In the genomic region with DNA sequence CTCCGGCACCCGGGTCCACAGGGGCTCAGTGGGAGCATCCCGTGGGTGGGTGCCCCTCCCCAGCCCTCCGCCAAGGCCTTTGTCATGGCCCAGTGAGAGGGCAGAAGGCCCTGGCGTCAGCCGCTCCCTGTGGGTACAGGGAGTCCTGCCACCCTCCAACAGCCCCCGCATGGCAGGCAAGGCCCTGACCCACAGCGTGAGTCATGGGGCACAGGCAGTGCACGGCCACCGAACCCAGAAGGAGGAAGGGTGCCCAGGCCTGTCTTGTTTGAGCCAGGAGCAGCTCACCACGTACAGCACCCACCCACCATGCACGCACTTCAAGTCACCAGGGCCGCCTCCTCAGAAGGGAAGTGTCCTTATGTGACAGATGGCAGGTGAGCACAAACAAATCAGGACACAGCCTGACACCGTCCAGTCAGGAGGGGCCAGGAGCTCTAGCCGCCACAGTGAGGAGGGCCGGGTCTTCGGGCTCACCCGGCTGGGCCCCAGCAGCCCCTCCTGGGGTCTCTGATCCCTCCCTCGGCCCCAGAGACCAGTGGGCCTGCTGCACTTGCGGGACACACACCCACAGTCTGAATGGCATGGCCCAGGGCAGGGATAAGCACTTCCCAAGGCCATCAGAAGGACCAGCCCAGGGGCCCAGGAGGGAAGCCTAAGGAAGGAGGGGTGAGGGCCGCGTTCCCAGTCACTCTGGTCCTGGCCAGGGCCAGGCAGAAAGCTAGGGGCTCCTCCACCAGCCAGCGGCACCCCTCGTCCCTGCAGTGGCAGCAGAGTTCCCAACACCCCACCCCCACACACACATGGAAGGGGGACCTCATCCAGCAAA, we compare ENCODE assay signal across 7 cellular contexts.
A peak's percentile ranks its signal among the peaks of the same experiment; 100 is the strongest.
DNase-seq lines count a peak whose midpoint lies in the region; ATAC-seq lines count a peak whose summit lies in the region.

No MANE protein-coding gene starts in this region.

- peak; percentile 68 to 77 for DNase-seq in activated CD4-positive, alpha-beta T cell treated with anti-CD3 and anti-CD28 coated beads, Interleukin-2, amount 50 U/mL, for 48 hours
- DNase-seq in fibroblast of gingiva (ENCODE audit: low read depth) (peak; percentile 83), Ammon's horn (ENCODE audit: low spot score) (no peak), SKM-1 treated with dmso at 0.1 percent for 144 hours (lab: John Stamatoyannopoulos, UW; ENCODE audit: unreplicated experiment) (no peak)
- DNase-seq in stimulated activated CD4-positive, alpha-beta T cell treated with anti-CD3 and anti-CD28 coated beads, Interleukin-4, amount 100 ng/mL, for 24 hours, result peak; percentile 60

- peak; percentile 38 for ATAC-seq in GM19351 (IDR thresholded peaks at IDR 0.05; ENCODE audit: unreplicated experiment)
- ATAC-seq in HG03196 (IDR thresholded peaks at IDR 0.05; ENCODE audit: unreplicated experiment), result peak; percentile 35

Comparison
In these comparisons a context has a peak if more than half of its experiments do, and no peak if none do; other contexts are left out.
1. DNase-seq: peak in activated CD4-positive, alpha-beta T cell treated with anti-CD3 and anti-CD28 coated beads, Interleukin-2, amount 50 U/mL, for 48 hours (2 of 2), fibroblast of gingiva (single experiment) and stimulated activated CD4-positive, alpha-beta T cell treated with anti-CD3 and anti-CD28 coated beads, Interleukin-4, amount 100 ng/mL, for 24 hours (single experiment); none in Ammon's horn (single experiment) and SKM-1 treated with dmso at 0.1 percent for 144 hours (single experiment).